Comparison of ENCODE assay signal across 7 cellular contexts in genomic region chr2:64017811-64018714, GRCh38. TPM values are rescaled to one million over a fixed set of nuclear protein-coding genes. Genes with fewer than 3 reads are reported as not detected.
DNase-seq lines count a peak whose midpoint lies in the region; TF ChIP-seq lines count a peak whose summit lies in the region.

No MANE protein-coding gene starts in this region.

- TF ChIP-seq CTCF in LNCaP clone FGC (IDR thresholded peaks at IDR 0.05; ENCODE audit: control insufficient read depth, extremely low read depth, insufficient read depth) (no peak), epithelial cell of proximal tubule (conservative IDR thresholded peaks at IDR 0.05; ENCODE audit: low read depth, low read length) (no peak)

- peak overlapping the region; percentile 68 for H3K4me3 ChIP-seq in LNCaP clone FGC (ENCODE audit: low read depth, low read length)
- H3K4me3 ChIP-seq in epithelial cell of proximal tubule (ENCODE audit: low read depth, low read length): peak overlapping the region; percentile 66

- H3K9me3 ChIP-seq in ES-I3 (ENCODE audit: control insufficient read depth, insufficient read depth, low read length): no peaks in the 10 kb centered on the region

- peak overlapping the region; percentile 99 for H3K9ac ChIP-seq in ES-I3 (ENCODE audit: low read depth, low read length)

- DNase-seq in LNCaP clone FGC (ENCODE audit: low read depth): no peak
- peak; percentile 57 for DNase-seq in SW480 (ENCODE audit: low spot score)
- DNase-seq in epithelial cell of proximal tubule (ENCODE audit: low read depth): no peak
- DNase-seq in myocyte (ENCODE audit: low read depth): peak; percentile 61
- DNase-seq in GM19238 (ENCODE audit: insufficient read length, low spot score): no peak
- DNase-seq in activated gamma-delta T cell (lab: John Stamatoyannopoulos, UW): no peak

- H3K36me3 ChIP-seq in ES-I3 (ENCODE audit: insufficient read depth, low read length): no peaks in the 10 kb centered on the region

- no peaks in the 10 kb centered on the region for H3K4me1 ChIP-seq in ES-I3 (ENCODE audit: insufficient read depth, low read length)

RNA-seq across cellular contexts. Expression of gene VPS54, which starts 1.2 kb away (rescaled TPM):
- total RNA-seq in epithelial cell of proximal tubule (15.3 and 18.2 TPM in 2 replicates), myocyte (18.1 and 18.3 TPM in 2 replicates)
- polyA plus RNA-seq in myocyte (2012): 7.3 TPM

Comparison
In these comparisons a context has a peak if more than half of its experiments do, and no peak if none do; other contexts are left out.
1. DNase-seq: peak in SW480 (single experiment) and myocyte (single experiment); none in LNCaP clone FGC (single experiment), epithelial cell of proximal tubule (single experiment), GM19238 (single experiment) and activated gamma-delta T cell (single experiment).